Comparison of ENCODE assay signal across 28 cellular contexts in the genomic region with DNA sequence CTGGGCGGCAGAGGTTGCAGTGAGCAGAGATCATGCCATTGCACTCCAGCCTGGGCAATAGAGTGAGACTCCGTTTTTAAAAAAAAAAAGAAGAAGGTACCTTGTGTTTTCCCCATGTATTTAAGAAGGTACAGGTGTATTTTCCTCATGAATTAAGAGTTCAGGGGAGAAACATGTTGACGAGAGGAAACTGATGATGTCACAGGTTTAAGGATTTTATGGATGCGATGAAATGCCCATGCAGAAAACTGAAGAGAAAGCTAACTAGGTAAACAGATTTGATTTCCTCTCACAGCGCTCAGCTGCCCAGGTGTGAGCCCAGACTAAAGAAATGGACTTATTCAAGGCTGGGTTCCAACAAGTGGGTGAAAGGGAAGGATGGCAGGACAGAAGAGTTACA.
"Had no signal": no experiment of that assay in that cellular context is flagged by ENCODE, and none has a peak within 500 bp of the region (broad histone marks: within the 10 kb centered on the region; RNA-seq: fewer than 3 reads in every experiment).

No MANE protein-coding gene starts in this region.

- H3K27me3 ChIP-seq: ovary, spleen, stomach, thyroid gland, tibial nerve, upper lobe of left lung, vagina had no signal

- H3K9ac ChIP-seq: parathyroid adenoma had no signal

- FAIRE-seq: urothelium cell line had no signal

- H3K4me3 ChIP-seq: ovary, psoas muscle, skin epidermis, smooth muscle cell, spleen, stomach, thoracic aorta, thyroid gland, tibial nerve, upper lobe of left lung, vagina had no signal

- H3K9me3 ChIP-seq: ovary, psoas muscle, thoracic aorta, thyroid gland, tibial nerve, vagina had no signal

- DNase-seq: naive thymus-derived CD8-positive, alpha-beta T cell; nephron progenitor cell; occipital lobe; ovary; posterior cingulate gyrus; psoas muscle; right cardiac atrium; spleen; stimulated activated CD4-positive, alpha-beta T cell treated with anti-CD3 and anti-CD28 coated beads, Interleukin-12 subunit alpha, Interleukin-12 subunit beta, amount 100 ng/mL, for 4 hours; stimulated activated CD4-positive, alpha-beta T cell treated with anti-CD3 and anti-CD28 coated beads, Interleukin-1b, Interleukin-23, amount 100 ng/mL, for 48 hours; stimulated activated CD4-positive, alpha-beta T cell treated with anti-CD3 and anti-CD28 coated beads, Interleukin-2, amount 100 ng/mL, for 48 hours; stimulated activated CD4-positive, alpha-beta T cell treated with anti-CD3 and anti-CD28 coated beads, Interleukin-4, amount 100 ng/mL, for 24 hours; stimulated activated naive B cell treated with anti-CD40 and anti-IgM and Interleukin-4, amounts not matched to agents 10 μg/mL and 1 μg/mL and 100 μg/mL, for 72 hours; stimulated activated naive CD4-positive, alpha-beta T cell treated with Interleukin-2 at 50 U/mL for 16 hours; stomach; thyroid gland; trophoblast cell; upper lobe of left lung had no signal

- H3K79me2 ChIP-seq: parathyroid adenoma had no signal

- H3K27ac ChIP-seq: ovary, parathyroid adenoma, psoas muscle, skin epidermis, spleen, stomach, thoracic aorta, thyroid gland, tibial nerve, upper lobe of left lung, vagina had no signal

- H3K36me3 ChIP-seq: ovary, spleen, stomach, thoracic aorta, thyroid gland, tibial nerve, upper lobe of left lung, vagina had no signal

- H3K4me2 ChIP-seq: smooth muscle cell had no signal

- ATAC-seq: naive thymus-derived CD8-positive, alpha-beta T cell; natural killer cell treated with Interleukin-12 subunit alpha and Interleukin-12 subunit beta and Interleukin-15 and Interleukin-18, amount 100 ng/mL, for 72 hours; psoas muscle; right cardiac atrium; sciatic nerve; stimulated activated effector memory CD8-positive, alpha-beta T cell treated with anti-CD3 and anti-CD28 coated beads, Interleukin-12 subunit alpha, Interleukin-12 subunit beta, amount 100 ng/mL, for 72 hours; stimulated activated naive B cell treated with anti-CD40 and anti-IgM and Interleukin-4, amounts not matched to agents 10 μg/mL and 1 μg/mL and 100 μg/mL, for 72 hours had no signal

- H3K4me1 ChIP-seq: parathyroid adenoma, psoas muscle, spleen, thyroid gland, upper lobe of left lung had no signal

- H2AFZ ChIP-seq: parathyroid adenoma had no signal
